ENCODE assay signal across 39 cellular contexts in the genomic region with DNA sequence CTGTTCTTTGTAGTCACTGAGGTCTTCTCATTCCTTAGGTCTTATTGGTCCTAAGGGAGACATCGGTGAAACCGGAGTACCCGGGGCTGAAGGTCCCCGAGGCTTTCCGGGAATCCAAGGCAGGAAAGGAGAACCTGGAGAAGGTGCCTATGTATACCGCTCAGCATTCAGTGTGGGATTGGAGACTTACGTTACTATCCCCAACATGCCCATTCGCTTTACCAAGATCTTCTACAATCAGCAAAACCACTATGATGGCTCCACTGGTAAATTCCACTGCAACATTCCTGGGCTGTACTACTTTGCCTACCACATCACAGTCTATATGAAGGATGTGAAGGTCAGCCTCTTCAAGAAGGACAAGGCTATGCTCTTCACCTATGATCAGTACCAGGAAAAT. TPM values are rescaled to one million over a fixed set of nuclear protein-coding genes. Genes with fewer than 3 reads are reported as not detected.
"Had no signal": no experiment of that assay in that cellular context is flagged by ENCODE, and none has a peak within 500 bp of the region (broad histone marks: within the 10 kb centered on the region; RNA-seq: fewer than 3 reads in every experiment).

No MANE protein-coding gene starts in this region.

- H3K9me3 Mint-ChIP-seq: activated naive CD4-positive, alpha-beta T cell treated with anti-CD3 and anti-CD28 coated beads, Interleukin-2, amount 50 U/mL, for 24 hours; activated T-helper 17 cell treated with anti-CD3 and anti-CD28 coated beads, Interleukin-2, amount 50 U/mL, for 72 hours; central memory CD8-positive, alpha-beta T cell had no signal

- ATAC-seq: activated CD8-positive, alpha-beta T cell treated with anti-CD3 and anti-CD28 coated beads for 36 hours; activated naive CD8-positive, alpha-beta T cell treated with anti-CD3 and anti-CD28 coated beads, Interleukin-2, amount 50 U/mL, for 24 hours; activated T-cell treated with anti-CD3 and anti-CD28 coated beads, Interleukin-2, amount 50 U/mL, for 4 hours; activated T-cell treated with anti-CD3 and anti-CD28 coated beads, Interleukin-2, amount 50 U/mL, for 72 hours; activated T-helper 17 cell treated with anti-CD3 and anti-CD28 coated beads, Interleukin-2, amount 50 U/mL, for 72 hours; body of pancreas had no signal

- H3K36me3 ChIP-seq: brain microvascular endothelial cell, breast epithelium, cardiac muscle cell had no signal

- DNase-seq: activated B cell treated with CpG ODN at 0.5 μM for 24 hours; activated CD4-positive, alpha-beta memory T cell treated with anti-CD3 and anti-CD28 coated beads for 36 hours; activated CD4-positive, alpha-beta T cell treated with anti-CD3 and anti-CD28 coated beads for 4 hours; activated CD4-positive, alpha-beta T cell treated with anti-CD3 and anti-CD28 coated beads, Interleukin-2, amount 10 ng/mL, durations not matched to agents 7 days and 5 days; activated CD4-positive, CD25-positive, alpha-beta regulatory T cell treated with anti-CD3 and anti-CD28 coated beads, Interleukin-2, amount 50 U/mL, for 72 hours; activated CD8-positive, alpha-beta memory T cell treated with anti-CD3 and anti-CD28 coated beads, Interleukin-2, amount 50 U/mL, for 4 hours; activated CD8-positive, alpha-beta T cell treated with anti-CD3 and anti-CD28 coated beads for 36 hours; activated effector memory CD4-positive, alpha-beta T cell treated with Interleukin-2 at 50 U/mL for 16 hours; activated gamma-delta T cell; activated naive CD4-positive, alpha-beta T cell treated with anti-CD3 and anti-CD28 coated beads, Interleukin-2, amount 10 ng/mL, durations not matched to agents 7 days and 5 days; activated naive CD4-positive, alpha-beta T cell treated with Interleukin-2 at 50 U/mL for 16 hours; activated naive CD8-positive, alpha-beta T cell treated with anti-CD3 and anti-CD28 coated beads, Interleukin-2, amount 10 ng/mL, durations not matched to agents 7 days and 5 days; activated naive CD8-positive, alpha-beta T cell treated with anti-CD3 and anti-CD28 coated beads, Interleukin-2, amount 50 U/mL, for 24 hours; activated T-cell treated with anti-CD3 and anti-CD28 coated beads for 4 hours; activated T-cell treated with anti-CD3 and anti-CD28 coated beads, Interleukin-2, amount 50 U/mL, for 1 hour; activated T-cell treated with anti-CD3 and anti-CD28 coated beads, Interleukin-2, amount 50 U/mL, for 4 hours; activated T-cell treated with anti-CD3 and anti-CD28 coated beads, Interleukin-2, amount 50 U/mL, for 72 hours; aorta; body of pancreas; brain microvascular endothelial cell; caudate nucleus; cerebellar nuclear complex; SW 1271; T-helper 1 cell; T-helper 2 cell; T-helper 9 cell had no signal

- H3K4me3 ChIP-seq: body of pancreas, breast epithelium, cardiac muscle cell had no signal

- FAIRE-seq: astrocyte, TTC549 had no signal

- H3K4me3 Mint-ChIP-seq: activated B cell treated with CpG ODN at 0.5 μM for 24 hours; activated CD4-positive, alpha-beta memory T cell treated with anti-CD3 and anti-CD28 coated beads for 36 hours; activated CD4-positive, alpha-beta T cell treated with anti-CD3 and anti-CD28 coated beads, Interleukin-2, amount 10 ng/mL, durations not matched to agents 7 days and 5 days; activated CD8-positive, alpha-beta T cell treated with anti-CD3 and anti-CD28 coated beads for 36 hours; activated naive CD4-positive, alpha-beta T cell treated with anti-CD3 and anti-CD28 coated beads, Interleukin-2, amount 10 ng/mL, durations not matched to agents 7 days and 5 days; activated naive CD4-positive, alpha-beta T cell treated with anti-CD3 and anti-CD28 coated beads, Interleukin-2, amount 50 U/mL, for 24 hours; activated naive CD8-positive, alpha-beta T cell; activated naive CD8-positive, alpha-beta T cell treated with anti-CD3 and anti-CD28 coated beads, Interleukin-2, amount 10 ng/mL, durations not matched to agents 7 days and 5 days; activated naive CD8-positive, alpha-beta T cell treated with anti-CD3 and anti-CD28 coated beads, Interleukin-2, amount 50 U/mL, for 24 hours; activated T-cell treated with anti-CD3 and anti-CD28 coated beads, Interleukin-2, amount 50 U/mL, for 4 hours; activated T-cell treated with anti-CD3 and anti-CD28 coated beads, Interleukin-2, amount 50 U/mL, for 72 hours; activated T-helper 1 cell treated with anti-CD3 and anti-CD28 coated beads, Interleukin-12 subunit alpha, Interleukin-12 subunit beta, Interleukin-2, Interleukin-4 antibody, amounts not matched to agents 30 ng/mL and 10 ng/mL and 1 ng/mL, durations not matched to agents 14 hours and 24 hours and 36 hours; activated T-helper 17 cell treated with anti-CD3 and anti-CD28 coated beads, Interleukin-2, amount 50 U/mL, for 72 hours; central memory CD8-positive, alpha-beta T cell; T-helper 1 cell treated with Interleukin-12 subunit alpha and Interleukin-12 subunit beta and Interleukin-4 antibody, amounts not matched to agents 30 μg/mL and 1 μg/mL, for 36 hours; T-helper 2 cell treated with Interferon-gamma antibody and Interleukin-4, amounts not matched to agents 5 μg/mL and 100 μg/mL, for 36 hours had no signal

- H3K9me3 ChIP-seq: body of pancreas had no signal

- H3K27ac Mint-ChIP-seq: activated B cell treated with CpG ODN at 0.5 μM for 24 hours; activated CD4-positive, alpha-beta memory T cell treated with anti-CD3 and anti-CD28 coated beads for 36 hours; activated CD8-positive, alpha-beta T cell treated with anti-CD3 and anti-CD28 coated beads for 36 hours; activated naive CD4-positive, alpha-beta T cell treated with anti-CD3 and anti-CD28 coated beads, Interleukin-2, amount 10 ng/mL, durations not matched to agents 7 days and 5 days; activated naive CD4-positive, alpha-beta T cell treated with anti-CD3 and anti-CD28 coated beads, Interleukin-2, amount 50 U/mL, for 24 hours; activated naive CD8-positive, alpha-beta T cell; activated naive CD8-positive, alpha-beta T cell treated with anti-CD3 and anti-CD28 coated beads, Interleukin-2, amount 10 ng/mL, durations not matched to agents 7 days and 5 days; activated naive CD8-positive, alpha-beta T cell treated with anti-CD3 and anti-CD28 coated beads, Interleukin-2, amount 50 U/mL, for 24 hours; activated T-cell treated with anti-CD3 and anti-CD28 coated beads, Interleukin-2, amount 50 U/mL, for 72 hours; activated T-helper 1 cell treated with anti-CD3 and anti-CD28 coated beads, Interleukin-12 subunit alpha, Interleukin-12 subunit beta, Interleukin-2, Interleukin-4 antibody, amounts not matched to agents 30 ng/mL and 10 ng/mL and 1 ng/mL, durations not matched to agents 14 hours and 24 hours and 36 hours; activated T-helper 17 cell treated with anti-CD3 and anti-CD28 coated beads, Interleukin-2, amount 50 U/mL, for 72 hours; T-helper 1 cell treated with Interleukin-12 subunit alpha and Interleukin-12 subunit beta and Interleukin-4 antibody, amounts not matched to agents 30 μg/mL and 1 μg/mL, for 36 hours; T-helper 2 cell treated with Interferon-gamma antibody and Interleukin-4, amounts not matched to agents 5 μg/mL and 100 μg/mL, for 36 hours had no signal

- H3K27me3 ChIP-seq: body of pancreas, brain microvascular endothelial cell, breast epithelium, cardiac muscle cell had no signal

- H3K36me3 Mint-ChIP-seq: activated CD4-positive, alpha-beta memory T cell treated with anti-CD3 and anti-CD28 coated beads for 36 hours; activated naive CD4-positive, alpha-beta T cell treated with anti-CD3 and anti-CD28 coated beads, Interleukin-2, amount 50 U/mL, for 24 hours; activated naive CD8-positive, alpha-beta T cell had no signal

- H3K4me1 ChIP-seq: body of pancreas, breast epithelium had no signal

- H3K27ac ChIP-seq: body of pancreas, brain microvascular endothelial cell, breast epithelium, cardiac muscle cell, VCaP had no signal

- H3K27me3 Mint-ChIP-seq: activated B cell treated with CpG ODN at 0.5 μM for 24 hours; activated CD4-positive, alpha-beta memory T cell treated with anti-CD3 and anti-CD28 coated beads for 36 hours; activated CD4-positive, alpha-beta T cell treated with anti-CD3 and anti-CD28 coated beads, Interleukin-2, amount 10 ng/mL, durations not matched to agents 7 days and 5 days; activated CD8-positive, alpha-beta T cell treated with anti-CD3 and anti-CD28 coated beads for 36 hours; activated naive CD4-positive, alpha-beta T cell treated with anti-CD3 and anti-CD28 coated beads, Interleukin-2, amount 50 U/mL, for 24 hours; activated naive CD8-positive, alpha-beta T cell; activated naive CD8-positive, alpha-beta T cell treated with anti-CD3 and anti-CD28 coated beads, Interleukin-2, amount 10 ng/mL, durations not matched to agents 7 days and 5 days; activated naive CD8-positive, alpha-beta T cell treated with anti-CD3 and anti-CD28 coated beads, Interleukin-2, amount 50 U/mL, for 24 hours; activated T-helper 17 cell treated with anti-CD3 and anti-CD28 coated beads, Interleukin-2, amount 50 U/mL, for 72 hours; central memory CD8-positive, alpha-beta T cell had no signal

RNA-seq across cellular contexts. Expression of a gene that starts 11.6 kb away (rescaled TPM):
- total RNA-seq: activated B cell treated with CpG ODN at 0.5 μM for 24 hours; activated CD4-positive, alpha-beta memory T cell treated with anti-CD3 and anti-CD28 coated beads for 36 hours; activated CD4-positive, alpha-beta T cell treated with anti-CD3 and anti-CD28 coated beads, Interleukin-2, amount 10 ng/mL, durations not matched to agents 7 days and 5 days; activated CD8-positive, alpha-beta memory T cell treated with anti-CD3 and anti-CD28 coated beads for 36 hours; activated CD8-positive, alpha-beta T cell treated with anti-CD3 and anti-CD28 coated beads for 36 hours; activated naive CD8-positive, alpha-beta T cell treated with anti-CD3 and anti-CD28 coated beads, Interleukin-2, amount 10 ng/mL, durations not matched to agents 7 days and 5 days; activated T-cell treated with anti-CD3 and anti-CD28 coated beads, Interleukin-2, amount 50 U/mL, for 4 hours; activated T-helper 1 cell treated with anti-CD3 and anti-CD28 coated beads, Interleukin-12 subunit alpha, Interleukin-12 subunit beta, Interleukin-2, Interleukin-4 antibody, amounts not matched to agents 30 ng/mL and 10 ng/mL and 1 ng/mL, durations not matched to agents 14 hours and 24 hours and 36 hours; activated T-helper 17 cell treated with anti-CD3 and anti-CD28 coated beads, Interleukin-2, amount 50 U/mL, for 72 hours; astrocyte; cardiac muscle cell had no signal
